9 cellular contexts compared by ENCODE assay signal in genomic region chr22:46352691-46353386, GRCh38. TPM values are rescaled to one million over a fixed set of nuclear protein-coding genes. Genes with fewer than 3 reads are reported as not detected.
A peak's percentile ranks its signal among the peaks of the same experiment; 100 is the strongest.
DNase-seq lines count a peak whose midpoint lies in the region; ATAC-seq and TF ChIP-seq lines count a peak whose summit lies in the region.
"Had no signal": no experiment of that assay in that cellular context is flagged by ENCODE, and none has a peak within 500 bp of the region (broad histone marks: within the 10 kb centered on the region; RNA-seq: fewer than 3 reads in every experiment).

No MANE protein-coding gene starts in this region.

- ATAC-seq in memory B cell (ENCODE audit: low read depth) = peak; percentile 69
- no peak for ATAC-seq in HG03342 (IDR thresholded peaks at IDR 0.05; ENCODE audit: unreplicated experiment)
- no peak for ATAC-seq in GM19455 (IDR thresholded peaks at IDR 0.05; ENCODE audit: unreplicated experiment)
- ATAC-seq in activated T-helper 17 cell treated with anti-CD3 and anti-CD28 coated beads, Interleukin-2, amount 50 U/mL, for 72 hours (replicated peaks) = no peak

- H3K4me1 Mint-ChIP-seq in Caco-2 (ENCODE audit: low read depth, unreplicated experiment) (no peaks in the 10 kb centered on the region), MCF 10A (ENCODE audit: insufficient read depth, unreplicated experiment) (peaks cover 16% of the 10 kb centered on the region), memory B cell (peaks cover 16% of the 10 kb centered on the region)
- H3K4me1 Mint-ChIP-seq in activated T-helper 17 cell treated with anti-CD3 and anti-CD28 coated beads, Interleukin-2, amount 50 U/mL, for 72 hours = no peaks in the 10 kb centered on the region

- H3K36me3 Mint-ChIP-seq in Caco-2 (ENCODE audit: insufficient read depth, unreplicated experiment) = peaks cover 98% of the 10 kb centered on the region
- H3K36me3 Mint-ChIP-seq in MCF 10A (ENCODE audit: insufficient read depth, unreplicated experiment) = peaks cover 57% of the 10 kb centered on the region
- peaks cover 27% of the 10 kb centered on the region for H3K36me3 Mint-ChIP-seq in memory B cell
- peaks cover 65% of the 10 kb centered on the region for H3K36me3 Mint-ChIP-seq in activated T-helper 17 cell treated with anti-CD3 and anti-CD28 coated beads, Interleukin-2, amount 50 U/mL, for 72 hours (ENCODE audit: low read depth)

- H3K27ac Mint-ChIP-seq in Caco-2 (ENCODE audit: unreplicated experiment) (peak overlapping the region; percentile 64), MCF 10A (ENCODE audit: low read depth, unreplicated experiment) (no peak overlapping the region), memory B cell (no peak overlapping the region)
- H3K27ac Mint-ChIP-seq in activated T-helper 17 cell treated with anti-CD3 and anti-CD28 coated beads, Interleukin-2, amount 50 U/mL, for 72 hours = no peak overlapping the region

- intact Hi-C loops in Caco-2 (cut with micrococcal nuclease; ENCODE audit: unreplicated experiment) = no loop called here
- intact Hi-C loops in MCF 10A (cut with micrococcal nuclease) = no loop called here

- no peaks in the 10 kb centered on the region for H3K4me1 ChIP-seq in Caco-2

- H3K27me3 ChIP-seq in Caco-2 (replicated peaks; ENCODE audit: control insufficient read depth, insufficient read depth, low read length) = no peaks in the 10 kb centered on the region

- CTCF ChIA-PET in Caco-2 (lab: Charles Lee) = no interaction called here
- CTCF ChIA-PET in MCF 10A (lab: Yijun Ruan, JAX) = interaction anchor here (0.5 to 0.8 kb wide), 5 partner anchors 8 to 388 kb away, joined by 3 to 6 read pairs (median 4); no protein-coding TSS in a partner anchor

- H3K4me3 ChIP-seq in Caco-2 (ENCODE audit: low read depth, low read length) = no peak overlapping the region
- H3K4me3 ChIP-seq: SK-N-MC had no signal

- H3K27me3 Mint-ChIP-seq in Caco-2 (ENCODE audit: insufficient read depth, unreplicated experiment) (no peaks in the 10 kb centered on the region), MCF 10A (ENCODE audit: insufficient read depth, unreplicated experiment) (no peaks in the 10 kb centered on the region), memory B cell (no peaks in the 10 kb centered on the region)
- no peaks in the 10 kb centered on the region for H3K27me3 Mint-ChIP-seq in activated T-helper 17 cell treated with anti-CD3 and anti-CD28 coated beads, Interleukin-2, amount 50 U/mL, for 72 hours

- no peak for TF ChIP-seq CTCF in Caco-2 (IDR thresholded peaks at IDR 0.05; ENCODE audit: insufficient read depth in 1 of 2, low read depth in 1 of 2, low read length in 1 of 2, severe bottlenecking in 1 of 2, unreplicated experiment in 1 of 2)
- TF ChIP-seq CTCF in MCF 10A (IDR thresholded peaks at IDR 0.05; ENCODE audit: unreplicated experiment) = no peak

- no peaks in the 10 kb centered on the region for H3K9me3 ChIP-seq in Caco-2

- no peaks in the 10 kb centered on the region for H3K9me3 Mint-ChIP-seq in Caco-2 (ENCODE audit: unreplicated experiment)
- H3K9me3 Mint-ChIP-seq in MCF 10A (ENCODE audit: unreplicated experiment) = no peaks in the 10 kb centered on the region
- H3K9me3 Mint-ChIP-seq in memory B cell = no peaks in the 10 kb centered on the region
- no peaks in the 10 kb centered on the region for H3K9me3 Mint-ChIP-seq in activated T-helper 17 cell treated with anti-CD3 and anti-CD28 coated beads, Interleukin-2, amount 50 U/mL, for 72 hours

- no peak for DNase-seq in Caco-2
- DNase-seq in NAMALWA (ENCODE audit: low spot score) = peak; percentile 83
- DNase-seq in MCF 10A (ENCODE audit: unreplicated experiment) = peak; percentile 78
- DNase-seq in memory B cell (ENCODE audit: low spot score in 2 of 2) = peak in 1 of 2 donors; percentile 16
- no peak for DNase-seq in germinal center (ENCODE audit: low spot score)

- BruUV-seq in Caco-2 (replicated peaks; lab: Mats Ljungman, UMichigan) = no TSS peak
- BruUV-seq in MCF 10A (replicated peaks; lab: Mats Ljungman, UMichigan) = no TSS peak

- H3K4me3 Mint-ChIP-seq in Caco-2 (ENCODE audit: unreplicated experiment) (no peak overlapping the region), MCF 10A (ENCODE audit: unreplicated experiment) (no peak overlapping the region), memory B cell (no peak overlapping the region)
- no peak overlapping the region for H3K4me3 Mint-ChIP-seq in activated T-helper 17 cell treated with anti-CD3 and anti-CD28 coated beads, Interleukin-2, amount 50 U/mL, for 72 hours

- peaks cover 3% of the 10 kb centered on the region for H3K36me3 ChIP-seq in Caco-2 (ENCODE audit: control insufficient read depth, insufficient read depth, low read length)

- POLR2A ChIA-PET in Caco-2 (lab: Charles Lee) (no interaction called here), MCF 10A (lab: Yijun Ruan, JAX) (interaction anchor here (0.6 to 1.8 kb wide), 2 partner anchors 16 to 209 kb away, joined by 4 to 7 read pairs; no protein-coding TSS in a partner anchor)

RNA-seq across cellular contexts. Expression of gene TRMU, which starts 17.3 kb away (rescaled TPM):
- total RNA-seq in Caco-2 (2022) = 73.9 and 78.4 TPM in 2 replicates
- total RNA-seq in MCF 10A (2022) = 46.6 and 48.7 TPM in 2 replicates
- total RNA-seq in activated T-helper 17 cell treated with anti-CD3 and anti-CD28 coated beads, Interleukin-2, amount 50 U/mL, for 72 hours = 10 to 100 TPM; 92.0 to 92.2 TPM

RNA-seq across cellular contexts. Expression of gene GTSE1, which starts 56.2 kb away (rescaled TPM):
- total RNA-seq in Caco-2 (2022) (54.4 and 55.1 TPM in 2 replicates), MCF 10A (2022) (12.7 and 19.9 TPM in 2 replicates)
- total RNA-seq in activated T-helper 17 cell treated with anti-CD3 and anti-CD28 coated beads, Interleukin-2, amount 50 U/mL, for 72 hours = 10 to 100 TPM; 36.9 to 62.1 TPM

Comparison
In these comparisons a context has a peak if more than half of its experiments do, and no peak if none do; other contexts are left out.
1. DNase-seq: peak in NAMALWA (single experiment) and MCF 10A (single experiment); none in Caco-2 (0 of 2) and germinal center (single experiment).